ENCODE assay signal across 8 cellular contexts in genomic region chr16:50265260-50265659, GRCh38. TPM values are rescaled to one million over a fixed set of nuclear protein-coding genes. Genes with fewer than 3 reads are reported as not detected.
DNase-seq lines count a peak whose midpoint lies in the region; ATAC-seq and TF ChIP-seq lines count a peak whose summit lies in the region.

No MANE protein-coding gene starts in this region.

- H3K36me3 ChIP-seq in A673 (ENCODE audit: insufficient read depth, low read length, poor library complexity, severe bottlenecking) = no peaks in the 10 kb centered on the region
- H3K36me3 ChIP-seq in lower lobe of right lung = no peaks in the 10 kb centered on the region

- H3K4me1 Mint-ChIP-seq in activated T-cell treated with anti-CD3 and anti-CD28 coated beads, Interleukin-2, amount 50 U/mL, for 4 hours (ENCODE audit: low read depth) = peaks cover 70% of the 10 kb centered on the region

- H3K9me3 Mint-ChIP-seq in activated T-cell treated with anti-CD3 and anti-CD28 coated beads, Interleukin-2, amount 50 U/mL, for 4 hours = no peaks in the 10 kb centered on the region

- H3K27me3 ChIP-seq in A673 (replicated peaks; ENCODE audit: insufficient read depth, low read depth, low read length, poor library complexity) (no peaks in the 10 kb centered on the region), lower lobe of right lung (ENCODE audit: low read depth) (no peaks in the 10 kb centered on the region)

- H3K4me3 ChIP-seq in A673 (ENCODE audit: low read depth, low read length, poor library complexity, severe bottlenecking) (no peak overlapping the region), NB4 (ENCODE audit: low read depth, low read length) (no peak overlapping the region), lower lobe of right lung (no peak overlapping the region)

- POLR2A ChIA-PET in A673 (lab: Charles Lee; ENCODE audit: low non-redundant PET) = no interaction called here

- H3K27ac ChIP-seq in A673 (ENCODE audit: low read depth, low read length, poor library complexity, severe bottlenecking) (no peak overlapping the region), lower lobe of right lung (no peak overlapping the region)

- intact Hi-C loops in A673 (cut with micrococcal nuclease; ENCODE audit: unreplicated experiment) = no loop called here
- intact Hi-C loops in lower lobe of right lung (cut with DNase I) = no loop called here

- BruUV-seq in A673 (replicated peaks; lab: Mats Ljungman, UMichigan) = no TSS peak

- CTCF ChIA-PET in A673 (lab: Charles Lee) = no interaction called here

- TF ChIP-seq CTCF in A673 (conservative IDR thresholded peaks at IDR 0.05; ENCODE audit: low read depth, low read length) (peak; percentile 29; the same call in 1 of the 2 replicates), GM12873 (IDR thresholded peaks at IDR 0.05; ENCODE audit: insufficient read depth, low read depth, low read length, missing control alignments) (peak; percentile 65), NB4 (IDR thresholded peaks at IDR 0.05; ENCODE audit: low read depth, low read length) (peak; percentile 45), lower lobe of right lung (IDR thresholded peaks at IDR 0.05) (no peak)

- TF ChIP-seq POLR2A in NB4 (IDR thresholded peaks at IDR 0.05; ENCODE audit: extremely low read depth, insufficient read length) = no peak

- no peak for ATAC-seq in activated T-cell treated with anti-CD3 and anti-CD28 coated beads, Interleukin-2, amount 50 U/mL, for 4 hours
- ATAC-seq in lower lobe of right lung (peak; percentile 14 to 45), GM21367 (IDR thresholded peaks at IDR 0.05; ENCODE audit: unreplicated experiment) (no peak), GM18520 (IDR thresholded peaks at IDR 0.05; ENCODE audit: unreplicated experiment) (no peak)

- peak overlapping the region; percentile 62 for H3K4me3 Mint-ChIP-seq in activated T-cell treated with anti-CD3 and anti-CD28 coated beads, Interleukin-2, amount 50 U/mL, for 4 hours

- H3K27me3 Mint-ChIP-seq in activated T-cell treated with anti-CD3 and anti-CD28 coated beads, Interleukin-2, amount 50 U/mL, for 4 hours (ENCODE audit: low read depth) = no peaks in the 10 kb centered on the region

- DNase-seq in A673 (ENCODE audit: low spot score) = no peak
- DNase-seq in NB4 (ENCODE audit: low read depth) = peak; percentile 77
- peak; percentile 38 for DNase-seq in activated T-cell treated with anti-CD3 and anti-CD28 coated beads, Interleukin-2, amount 50 U/mL, for 4 hours
- DNase-seq in lower lobe of right lung = no peak
- DNase-seq in DMS153 treated with DMSO at 0.1 percent for 48 hours (lab: John Stamatoyannopoulos, UW; ENCODE audit: unreplicated experiment) = no peak

- no peaks in the 10 kb centered on the region for H3K9me3 ChIP-seq in A673 (ENCODE audit: low read depth, low read length, poor library complexity, severe bottlenecking)
- H3K9me3 ChIP-seq in lower lobe of right lung = no peaks in the 10 kb centered on the region

- H3K36me3 Mint-ChIP-seq in activated T-cell treated with anti-CD3 and anti-CD28 coated beads, Interleukin-2, amount 50 U/mL, for 4 hours (ENCODE audit: insufficient read depth) = no peaks in the 10 kb centered on the region

- peaks cover 22% of the 10 kb centered on the region for H3K4me1 ChIP-seq in A673 (ENCODE audit: insufficient read depth, low read length, poor library complexity, severe bottlenecking)
- peaks cover 54% of the 10 kb centered on the region for H3K4me1 ChIP-seq in lower lobe of right lung

RNA-seq across cellular contexts. Expression of gene ADCY7, which starts 1.1 kb away (rescaled TPM):
- total RNA-seq in A673 (2021) (5.4 and 5.5 TPM in 2 replicates), lower lobe of right lung (115 TPM)
- 10 to 100 TPM; 61.7 to 77.6 (median 70.7) TPM for total RNA-seq in activated T-cell treated with anti-CD3 and anti-CD28 coated beads, Interleukin-2, amount 50 U/mL, for 4 hours

Comparison
In these comparisons a context has a peak if more than half of its experiments do, and no peak if none do; other contexts are left out.
1. DNase-seq: peak in NB4 (single experiment) and activated T-cell treated with anti-CD3 and anti-CD28 coated beads, Interleukin-2, amount 50 U/mL, for 4 hours (single experiment); none in A673 (single experiment), lower lobe of right lung (single experiment) and DMS153 treated with DMSO at 0.1 percent for 48 hours (single experiment).
2. ATAC-seq: peak in lower lobe of right lung (2 of 2); none in activated T-cell treated with anti-CD3 and anti-CD28 coated beads, Interleukin-2, amount 50 U/mL, for 4 hours (0 of 2), GM21367 (single experiment) and GM18520 (single experiment).